1 cellular context compared by ENCODE assay signal in the genomic region with DNA sequence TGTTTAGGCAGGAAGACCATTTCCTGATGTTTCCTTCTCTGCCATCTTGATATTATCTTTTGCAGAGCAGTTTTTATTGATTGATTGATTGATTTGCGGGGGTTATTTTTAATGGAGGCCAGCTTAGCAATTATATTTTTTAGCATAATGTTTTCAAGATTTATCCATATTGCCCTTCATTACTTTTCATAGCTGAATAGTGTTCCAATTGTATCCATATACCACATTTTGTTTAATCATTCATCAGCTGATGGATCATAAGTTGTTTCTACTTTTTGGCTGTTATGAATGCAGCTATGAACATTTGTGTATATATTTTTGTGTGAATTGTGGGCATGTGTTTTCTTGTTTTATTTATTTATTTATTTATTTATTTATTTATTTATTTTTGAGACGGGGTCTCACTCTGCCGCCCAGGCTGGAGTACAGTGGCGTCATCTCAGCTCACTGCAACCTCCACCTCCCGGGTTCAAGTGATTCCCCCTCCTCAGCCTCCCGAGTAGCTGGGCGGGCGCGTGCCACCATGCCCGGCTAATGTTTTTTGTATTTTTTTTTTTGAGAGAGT.
A peak's percentile ranks its signal among the peaks of the same experiment; 100 is the strongest.
TF ChIP-seq lines count a peak whose summit lies in the region.

No MANE protein-coding gene starts in this region.

TF ChIP-seq in K562, 482 proteins besides CTCF, POLR2A, EP300 and RAD21:
- TF ChIP-seq RBM25 (IDR thresholded peaks at IDR 0.05; ENCODE audit: low read depth, low read length, severe bottlenecking): peak; percentile 16
- TF ChIP-seq, protein P1, sequence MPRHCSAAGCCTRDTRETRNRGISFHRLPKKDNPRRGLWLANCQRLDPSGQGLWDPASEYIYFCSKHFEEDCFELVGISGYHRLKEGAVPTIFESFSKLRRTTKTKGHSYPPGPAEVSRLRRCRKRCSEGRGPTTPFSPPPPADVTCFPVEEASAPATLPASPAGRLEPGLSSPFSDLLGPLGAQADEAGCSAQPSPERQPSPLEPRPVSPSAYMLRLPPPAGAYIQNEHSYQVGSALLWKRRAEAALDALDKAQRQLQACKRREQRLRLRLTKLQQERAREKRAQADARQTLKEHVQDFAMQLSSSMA (CRISPR knock-in tag; IDR thresholded peaks at IDR 0.05): no peak
- peak; percentile 16 for TF ChIP-seq ZNF146 (CRISPR knock-in tag; IDR thresholded peaks at IDR 0.05; ENCODE audit: unreplicated experiment)
